ENCODE assay signal across 9 cellular contexts in genomic region chr1:16503494-16503893, GRCh38. TPM values are rescaled to one million over a fixed set of nuclear protein-coding genes. Genes with fewer than 3 reads are reported as not detected.
"Had no signal": no experiment of that assay in that cellular context is flagged by ENCODE, and none has a peak within 500 bp of the region (broad histone marks: within the 10 kb centered on the region; RNA-seq: fewer than 3 reads in every experiment).

No MANE protein-coding gene starts in this region.

- H3K27me3 Mint-ChIP-seq: IgD-negative memory B cell had no signal

- ATAC-seq: GM23338, HCT116, HepG2 had no signal

- FAIRE-seq: H1, HepG2 had no signal

- H3K27ac ChIP-seq: HL-60, KMS-11 had no signal

- DNase-seq: KBM-7 had no signal

- H3K4me3 Mint-ChIP-seq: GM23338 had no signal

- H3K27ac Mint-ChIP-seq: GM23338, IgD-negative memory B cell had no signal

RNA-seq across cellular contexts. Expression of gene RNU1-1, which starts 10.6 kb away (rescaled TPM):
- total RNA-seq: GM23338, HT1080 had no signal
- polyA plus RNA-seq: GM23338, IgD-negative memory B cell had no signal
